Comparison of ENCODE assay signal across 24 cellular contexts in genomic region chr19:13803038-13803437, GRCh38. TPM values are rescaled to one million over a fixed set of nuclear protein-coding genes. Genes with fewer than 3 reads are reported as not detected.
DNase-seq lines count a peak whose midpoint lies in the region; ATAC-seq and TF ChIP-seq lines count a peak whose summit lies in the region.
"Had no signal": no experiment of that assay in that cellular context is flagged by ENCODE, and none has a peak within 500 bp of the region (broad histone marks: within the 10 kb centered on the region; RNA-seq: fewer than 3 reads in every experiment).

No MANE protein-coding gene starts in this region.

- peak overlapping the region; percentile 63 for H3K27ac ChIP-seq in HCT116 (ENCODE audit: low read depth, low read length)
- peak overlapping the region; percentile 40; the same call in 1 of the 2 replicates for H3K27ac ChIP-seq in WERI-Rb-1
- H3K27ac ChIP-seq in prostate gland: peak overlapping the region; percentile 55 to 72
- H3K27ac ChIP-seq: GM23248, psoas muscle, SK-N-MC, uterus had no signal

- 53% methylated on average over 9 of the region's 9 CpGs for WGBS in prostate gland

- no peaks in the 10 kb centered on the region for H3K36me3 Mint-ChIP-seq in activated naive CD4-positive, alpha-beta T cell treated with anti-CD3 and anti-CD28 coated beads, Interleukin-2, amount 50 U/mL, for 72 hours

- H3K27me3 ChIP-seq in HCT116 (ENCODE audit: insufficient read depth, low read length) (no peaks in the 10 kb centered on the region), WERI-Rb-1 (ENCODE audit: insufficient read depth, low read depth, severe bottlenecking) (no peaks in the 10 kb centered on the region), prostate gland (replicated peaks; ENCODE audit: insufficient read depth) (no peaks in the 10 kb centered on the region)
- H3K27me3 ChIP-seq: uterus had no signal

- no peaks in the 10 kb centered on the region for H3K9me3 Mint-ChIP-seq in activated naive CD4-positive, alpha-beta T cell treated with anti-CD3 and anti-CD28 coated beads, Interleukin-2, amount 50 U/mL, for 72 hours
- H3K9me3 Mint-ChIP-seq: activated T-cell treated with anti-CD3 and anti-CD28 coated beads, Interleukin-2, amount 50 U/mL, for 4 hours; brain; stimulated activated memory B cell treated with anti-CD40 and anti-IgM and Interleukin-4, amounts not matched to agents 10 μg/mL and 1 μg/mL and 100 μg/mL, for 72 hours; T-helper 1 cell treated with Interleukin-12 subunit alpha and Interleukin-12 subunit beta and Interleukin-4 antibody, amounts not matched to agents 30 μg/mL and 1 μg/mL, for 36 hours had no signal

- TF ChIP-seq POLR2A in HCT116 (IDR thresholded peaks at IDR 0.05; ENCODE audit: borderline replicate concordance, extremely low read depth, insufficient read depth, insufficient read length): no peak
- TF ChIP-seq POLR2A in prostate gland (IDR thresholded peaks at IDR 0.05): no peak

- H3K4me1 ChIP-seq in HCT116 (ENCODE audit: control insufficient read depth in 1 of 2, insufficient read depth in 2 of 2, low read length in 2 of 2) (peaks cover 13 to 31% of the 10 kb centered on the region in 2 experiments), prostate gland (replicated peaks) (peaks cover 4% of the 10 kb centered on the region)
- H3K4me1 ChIP-seq: uterus had no signal

- TF ChIP-seq RAD21 in HCT116 (IDR thresholded peaks at IDR 0.05; ENCODE audit: low read depth): no peak

- DNase-seq in HCT116 (ENCODE audit: low read depth, low spot score) (no peak), WERI-Rb-1 (no peak), left lobe of liver (ENCODE audit: low spot score) (no peak), prostate gland (ENCODE audit: low spot score) (peak; percentile 68), NCI-H2107 (lab: John Stamatoyannopoulos, UW) (no peak), middle frontal gyrus (ENCODE audit: extremely low spot score, low spot score) (no peak)
- no peak for DNase-seq in activated naive CD4-positive, alpha-beta T cell treated with anti-CD3 and anti-CD28 coated beads, Interleukin-2, amount 50 U/mL, for 72 hours (ENCODE audit: low spot score in 2 of 2)
- DNase-seq: activated CD4-positive, alpha-beta T cell treated with anti-CD3 and anti-CD28 coated beads for 4 hours; activated T-cell treated with anti-CD3 and anti-CD28 coated beads, Interleukin-2, amount 50 U/mL, for 4 hours; C1 segment of cervical spinal cord; DND-41; GM23248; NCI-H2081; NCI-H345; NCI-H774; psoas muscle; RPMI8226; stimulated activated CD4-positive, alpha-beta T cell treated with anti-CD3 and anti-CD28 coated beads, Interleukin-4, amount 100 ng/mL, for 4 hours; uterus had no signal

- TF ChIP-seq CTCF in HCT116 (IDR thresholded peaks at IDR 0.05 in 2 of 3, conservative IDR thresholded peaks at IDR 0.05 in 1 of 3; ENCODE audit: borderline replicate concordance in 1 of 3, insufficient read depth in 1 of 3, low read depth in 2 of 3, low read length in 2 of 3) (no peak), WERI-Rb-1 (IDR thresholded peaks at IDR 0.05; ENCODE audit: low read depth, low read length) (no peak), prostate gland (IDR thresholded peaks at IDR 0.05) (no peak)

- H3K9me2 ChIP-seq in HCT116 (ENCODE audit: insufficient read depth): no peaks in the 10 kb centered on the region

- H3K36me3 ChIP-seq in HCT116 (ENCODE audit: control insufficient read depth in 1 of 2, insufficient read depth in 2 of 2, low read length in 2 of 2) (peaks cover 0 to 3% of the 10 kb centered on the region in 2 experiments; a peak in 1 of 4 replicates), WERI-Rb-1 (peaks cover 30% of the 10 kb centered on the region), prostate gland (no peaks in the 10 kb centered on the region)
- H3K36me3 ChIP-seq: uterus had no signal

- H3K27ac Mint-ChIP-seq in activated naive CD4-positive, alpha-beta T cell treated with anti-CD3 and anti-CD28 coated beads, Interleukin-2, amount 50 U/mL, for 72 hours: no peak overlapping the region
- H3K27ac Mint-ChIP-seq: stimulated activated memory B cell treated with anti-CD40 and anti-IgM and Interleukin-4, amounts not matched to agents 10 μg/mL and 1 μg/mL and 100 μg/mL, for 72 hours had no signal

- H2AFZ ChIP-seq in HCT116 (ENCODE audit: low read depth, low read length, poor library complexity, severe bottlenecking): no peak overlapping the region
- H2AFZ ChIP-seq: GM23248 had no signal

- peak overlapping the region; percentile 7; the same call in 1 of the 2 replicates for H3K9ac ChIP-seq in HCT116 (ENCODE audit: low read length)
- H3K9ac ChIP-seq: GM23248 had no signal

- CTCF ChIA-PET in HCT116 (lab: Charles Lee): interaction anchor here (0.6 kb wide), 1 partner anchor 12 kb away, joined by 5 read pairs; no protein-coding TSS in a partner anchor

- no peaks in the 10 kb centered on the region for H3K79me2 ChIP-seq in HCT116 (ENCODE audit: insufficient read depth, low read length)

- intact Hi-C loops in HCT116 (cut with micrococcal nuclease): no loop called here
- intact Hi-C loops in prostate gland (cut with DNase I): no loop called here

- POLR2A ChIA-PET in HCT116 (lab: Charles Lee): interaction anchor here (1.2 kb wide), 1 partner anchor 51 kb away, joined by 3 read pairs; no protein-coding TSS in a partner anchor

- H3K4me2 ChIP-seq in HCT116 (ENCODE audit: low read length): peak overlapping the region; percentile 38

- H4K20me1 ChIP-seq in HCT116 (ENCODE audit: insufficient read depth): no peaks in the 10 kb centered on the region

- H3K4me3 ChIP-seq in HCT116 (replicated peaks in 1 of 2; ENCODE audit: low read depth in 1 of 2, low read length in 2 of 2) (no peak overlapping the region), WERI-Rb-1 (ENCODE audit: low read depth, low read length) (no peak overlapping the region), prostate gland (no peak overlapping the region)
- H3K4me3 ChIP-seq: GM23248, psoas muscle, SK-N-MC, uterus had no signal

- H3K9me3 ChIP-seq in HCT116 (ENCODE audit: control insufficient read depth in 1 of 2, insufficient read depth in 1 of 2, low read depth in 1 of 2, low read length in 2 of 2) (peaks cover 0 to 2% of the 10 kb centered on the region in 2 experiments; a peak in 1 of 4 replicates), WERI-Rb-1 (ENCODE audit: severe bottlenecking) (no peaks in the 10 kb centered on the region), prostate gland (no peaks in the 10 kb centered on the region)
- H3K9me3 ChIP-seq: psoas muscle, uterus had no signal

- RAD21 ChIA-PET in HCT116 (lab: Charles Lee; ENCODE audit: low non-redundant PET in 1 of 2, low total read pairs in 2 of 2, uncharacterized antibody in 2 of 2, unreplicated experiment in 2 of 2): interaction anchor here in 1 of 2 experiments (1.2 kb wide), 1 partner anchor 59 kb away, joined by 3 read pairs; no protein-coding TSS in a partner anchor

- BruUV-seq in HCT116 (replicated peaks; lab: Mats Ljungman, UMichigan): no TSS peak

- ATAC-seq in HCT116: peak; percentile 37; the same call in 1 of the 2 replicates
- peak; percentile 19 for ATAC-seq in left lobe of liver
- no peak for ATAC-seq in activated naive CD4-positive, alpha-beta T cell treated with anti-CD3 and anti-CD28 coated beads, Interleukin-2, amount 50 U/mL, for 72 hours
- ATAC-seq in GM18868 (IDR thresholded peaks at IDR 0.05; ENCODE audit: unreplicated experiment): no peak
- ATAC-seq: activated T-cell treated with anti-CD3 and anti-CD28 coated beads, Interleukin-2, amount 50 U/mL, for 4 hours; psoas muscle; stimulated activated memory B cell treated with anti-CD40 and anti-IgM and Interleukin-4, amounts not matched to agents 10 μg/mL and 1 μg/mL and 100 μg/mL, for 72 hours had no signal

TF ChIP-seq in HCT116, 20 proteins besides CTCF, POLR2A, EP300 and RAD21:
- peak; percentile 30; the same call in 1 of the 2 replicates for TF ChIP-seq SP1 (IDR thresholded peaks at IDR 0.05; ENCODE audit: low read depth)
- TF ChIP-seq EZH2 (IDR thresholded peaks at IDR 0.05): no peak

RNA-seq across cellular contexts. Expression of gene ZSWIM4, which starts 7.8 kb away (rescaled TPM):
- total RNA-seq in HCT116 (2021; ENCODE audit: unreplicated experiment) (9.8 TPM), left lobe of liver (1.5 TPM), prostate gland (10 to 100 TPM in 1 of 2 donors, 1 to 10 TPM in 1; 9.7 to 14.2 TPM)
- 5.4 and 6.1 TPM in 2 replicates for polyA plus RNA-seq in HCT116 (2012)
- total RNA-seq in activated naive CD4-positive, alpha-beta T cell treated with anti-CD3 and anti-CD28 coated beads, Interleukin-2, amount 50 U/mL, for 72 hours: 1 to 10 TPM; 6.3 to 8.8 TPM

RNA-seq across cellular contexts. Expression of gene C19orf53, which starts 28.8 kb away (rescaled TPM):
- 115 TPM for total RNA-seq in HCT116 (2021; ENCODE audit: unreplicated experiment)
- 217 and 237 TPM in 2 replicates for polyA plus RNA-seq in HCT116 (2012)
- total RNA-seq in left lobe of liver: 35.6 TPM
- 100 to 1,000 TPM; 151 to 193 TPM for total RNA-seq in prostate gland
- 100 to 1,000 TPM in 1 of 2 donors, 10 to 100 TPM in 1; 92.3 to 134 TPM for total RNA-seq in activated naive CD4-positive, alpha-beta T cell treated with anti-CD3 and anti-CD28 coated beads, Interleukin-2, amount 50 U/mL, for 72 hours

RNA-seq across cellular contexts. Expression of gene MRI1, which starts 38.7 kb away (rescaled TPM):
- 19.6 TPM for total RNA-seq in HCT116 (2021; ENCODE audit: unreplicated experiment)
- polyA plus RNA-seq in HCT116 (2012): 11.1 and 13.1 TPM in 2 replicates
- total RNA-seq in left lobe of liver: 32.2 TPM
- total RNA-seq in prostate gland: 10 to 100 TPM; 62.7 to 64.5 TPM
- total RNA-seq in activated naive CD4-positive, alpha-beta T cell treated with anti-CD3 and anti-CD28 coated beads, Interleukin-2, amount 50 U/mL, for 72 hours: 10 to 100 TPM; 39.5 to 46.4 TPM

Comparison
In these comparisons a context has a peak if more than half of its experiments do, and no peak if none do; other contexts are left out.
1. ATAC-seq: peak in HCT116 (single experiment) and left lobe of liver (single experiment); none in activated naive CD4-positive, alpha-beta T cell treated with anti-CD3 and anti-CD28 coated beads, Interleukin-2, amount 50 U/mL, for 72 hours (0 of 2) and GM18868 (single experiment).
2. Peak in every context shown above with its lines, with median percentiles within 50 percentile points of each other: H3K27ac ChIP-seq.